ENCODE assay signal across 8 cellular contexts in genomic region chr1:31183927-31184554, GRCh38. TPM values are rescaled to one million over a fixed set of nuclear protein-coding genes. Genes with fewer than 3 reads are reported as not detected.
DNase-seq lines count a peak whose midpoint lies in the region; ATAC-seq and TF ChIP-seq lines count a peak whose summit lies in the region.

No MANE protein-coding gene starts in this region.

- no peak overlapping the region for H3K27ac ChIP-seq in AG04450 (ENCODE audit: low read depth, low read length)

- ATAC-seq in GM18858 (IDR thresholded peaks at IDR 0.05; ENCODE audit: unreplicated experiment) (no peak), HG02870 (IDR thresholded peaks at IDR 0.05; ENCODE audit: unreplicated experiment) (no peak)

- POLR2A ChIA-PET in AG04450 (lab: Yijun Ruan, JAX) = interaction anchor here (0.6 kb wide), 1 partner anchor 83 kb away, joined by 3 read pairs; no protein-coding TSS in a partner anchor
- POLR2A ChIA-PET in activated CD4-positive, alpha-beta T cell treated with anti-CD3 and anti-CD28 coated beads, Interleukin-2, amount 10 ng/mL, durations not matched to agents 7 days and 5 days (lab: Charles Lee) = no interaction called here

- H3K36me3 ChIP-seq in GM06990 (ENCODE audit: control insufficient read depth, insufficient read depth, low read length) = no peaks in the 10 kb centered on the region

- H3K27me3 ChIP-seq in AG04450 (ENCODE audit: control insufficient read depth, insufficient read depth, low read length) = peaks cover 22% of the 10 kb centered on the region
- H3K27me3 ChIP-seq in GM06990 (replicated peaks; ENCODE audit: control insufficient read depth, insufficient read depth, low read length) = no peaks in the 10 kb centered on the region; the same call in none of the 2 replicates

- no peak overlapping the region for H3K27ac Mint-ChIP-seq in activated CD4-positive, alpha-beta T cell treated with anti-CD3 and anti-CD28 coated beads, Interleukin-2, amount 10 ng/mL, durations not matched to agents 7 days and 5 days

- no peak overlapping the region for H3K4me3 ChIP-seq in AG04450 (ENCODE audit: low read depth, low read length)
- H3K4me3 ChIP-seq in GM06990 (replicated peaks; ENCODE audit: low read depth, low read length) = no peak overlapping the region

- H3K9me3 Mint-ChIP-seq in activated CD4-positive, alpha-beta T cell treated with anti-CD3 and anti-CD28 coated beads, Interleukin-2, amount 10 ng/mL, durations not matched to agents 7 days and 5 days = no peaks in the 10 kb centered on the region

- TF ChIP-seq CTCF in AG04450 (IDR thresholded peaks at IDR 0.05; ENCODE audit: low read depth, low read length) (peak; percentile 85), GM06990 (IDR thresholded peaks at IDR 0.05; ENCODE audit: insufficient read depth, low read length, poor library complexity, severe bottlenecking) (peak; percentile 82)

- H3K36me3 Mint-ChIP-seq in activated CD4-positive, alpha-beta T cell treated with anti-CD3 and anti-CD28 coated beads, Interleukin-2, amount 10 ng/mL, durations not matched to agents 7 days and 5 days (ENCODE audit: low read depth) = no peaks in the 10 kb centered on the region

- peaks cover 13% of the 10 kb centered on the region for H3K4me1 Mint-ChIP-seq in activated CD4-positive, alpha-beta T cell treated with anti-CD3 and anti-CD28 coated beads, Interleukin-2, amount 10 ng/mL, durations not matched to agents 7 days and 5 days

- no peak overlapping the region for H3K4me3 Mint-ChIP-seq in activated CD4-positive, alpha-beta T cell treated with anti-CD3 and anti-CD28 coated beads, Interleukin-2, amount 10 ng/mL, durations not matched to agents 7 days and 5 days

- peaks cover 16% of the 10 kb centered on the region for H3K27me3 Mint-ChIP-seq in activated CD4-positive, alpha-beta T cell treated with anti-CD3 and anti-CD28 coated beads, Interleukin-2, amount 10 ng/mL, durations not matched to agents 7 days and 5 days

- DNase-seq in AG04450 (ENCODE audit: low read depth, low spot score) (no peak), GM06990 (ENCODE audit: extremely low read depth, insufficient read length) (no peak), NCI-H1930 (lab: John Stamatoyannopoulos, UW) (peak; percentile 27 to 29), fibroblast of the conjunctiva (ENCODE audit: low read depth) (peak; percentile 17), retina (peak; percentile 83)
- DNase-seq in activated CD4-positive, alpha-beta T cell treated with anti-CD3 and anti-CD28 coated beads, Interleukin-2, amount 10 ng/mL, durations not matched to agents 7 days and 5 days = peak; percentile 57

- CTCF ChIA-PET in AG04450 (lab: Charles Lee) = interaction anchor here (0.5 to 5.8 kb wide), 41 partner anchors 9 to 403 kb away, joined by 3 to 50 read pairs (median 4); partner anchors contain the start of genes FABP3, SNRNP40 and ZCCHC17
- CTCF ChIA-PET in activated CD4-positive, alpha-beta T cell treated with anti-CD3 and anti-CD28 coated beads, Interleukin-2, amount 10 ng/mL, durations not matched to agents 7 days and 5 days (lab: Charles Lee) = interaction anchor here (1.0 to 2.2 kb wide), 3 partner anchors 9 to 365 kb away, joined by 3 to 5 read pairs (median 4); no protein-coding TSS in a partner anchor

- no peaks in the 10 kb centered on the region; the same call in 1 of the 2 replicates for H3K9me3 ChIP-seq in AG04450 (ENCODE audit: control insufficient read depth, insufficient read depth, low read length)

RNA-seq across cellular contexts. Expression of gene NKAIN1, which starts 55.6 kb away (rescaled TPM):
- polyA plus RNA-seq in AG04450 (2011; rRNA removed) = 0.05 and 0.09 TPM in 2 replicates
- 0.22 TPM in 1 of 2 replicates, not detected in the other for polyA minus RNA-seq in AG04450 (2011; rRNA and poly(A)+ RNA removed)
- total RNA-seq in activated CD4-positive, alpha-beta T cell treated with anti-CD3 and anti-CD28 coated beads, Interleukin-2, amount 10 ng/mL, durations not matched to agents 7 days and 5 days = under 1 TPM; 0.27 to 0.42 TPM

Comparison
In these comparisons a context has a peak if more than half of its experiments do, and no peak if none do; other contexts are left out.
1. DNase-seq: peak in NCI-H1930 (2 of 2), activated CD4-positive, alpha-beta T cell treated with anti-CD3 and anti-CD28 coated beads, Interleukin-2, amount 10 ng/mL, durations not matched to agents 7 days and 5 days (single experiment), fibroblast of the conjunctiva (single experiment) and retina (single experiment); none in AG04450 (single experiment) and GM06990 (single experiment).